10 cellular contexts compared by ENCODE assay signal in genomic region chr6:1619666-1620503, GRCh38.
DNase-seq lines count a peak whose midpoint lies in the region; TF ChIP-seq lines count a peak whose summit lies in the region.
"Had no signal": no experiment of that assay in that cellular context is flagged by ENCODE, and none has a peak within 500 bp of the region (broad histone marks: within the 10 kb centered on the region; RNA-seq: fewer than 3 reads in every experiment).

No MANE protein-coding gene starts in this region.

- H3K36me3 ChIP-seq in adipocyte (ENCODE audit: control insufficient read depth, insufficient read depth, low read length, severe bottlenecking) (no peaks in the 10 kb centered on the region), iPS-20b (ENCODE audit: insufficient read depth, low read depth, low read length) (no peaks in the 10 kb centered on the region), rectal smooth muscle tissue (ENCODE audit: control insufficient read depth, insufficient read depth, low read length) (peaks cover 4% of the 10 kb centered on the region)
- H3K36me3 ChIP-seq: ovary had no signal

- no peaks in the 10 kb centered on the region for H3K4me1 ChIP-seq in adipocyte (ENCODE audit: control insufficient read depth, insufficient read depth, low read length)
- no peaks in the 10 kb centered on the region for H3K4me1 ChIP-seq in iPS-20b (ENCODE audit: insufficient read depth, low read length)
- no peaks in the 10 kb centered on the region for H3K4me1 ChIP-seq in rectal smooth muscle tissue (ENCODE audit: control insufficient read depth, insufficient read depth, low read length)

- TF ChIP-seq CTCF in GM12865 (IDR thresholded peaks at IDR 0.05; ENCODE audit: insufficient read depth, low read depth, low read length, missing control alignments), result no peak

- H3K27ac ChIP-seq in iPS-20b (ENCODE audit: low read length) (no peak overlapping the region), rectal smooth muscle tissue (ENCODE audit: low read depth, low read length) (no peak overlapping the region)
- H3K27ac ChIP-seq: epithelial cell of prostate, ovary had no signal

- H3K27me3 ChIP-seq in adipocyte (replicated peaks; ENCODE audit: control insufficient read depth, insufficient read depth, low read length) (peaks cover 9% of the 10 kb centered on the region), iPS-20b (ENCODE audit: insufficient read depth, low read length) (peaks cover 100% of the 10 kb centered on the region), rectal smooth muscle tissue (ENCODE audit: control insufficient read depth, insufficient read depth, low read length) (peaks cover 22% of the 10 kb centered on the region)
- H3K27me3 ChIP-seq: ovary had no signal

- peak; percentile 25 for DNase-seq in GM12865 (ENCODE audit: low read depth)
- DNase-seq in adipocyte (ENCODE audit: low read depth), result no peak
- no peak for DNase-seq in NCI-H1048 (lab: John Stamatoyannopoulos, UW)
- DNase-seq in NCI-H82 treated with DMSO at 0.1 percent for 48 hours (lab: John Stamatoyannopoulos, UW; ENCODE audit: unreplicated experiment), result no peak
- DNase-seq in NCI-H226, result no peak
- DNase-seq in activated gamma-delta T cell treated with Interleukin-2 at 50 U/mL for 16 hours, result no peak
- DNase-seq: ovary had no signal

- H3K9ac ChIP-seq in adipocyte (ENCODE audit: low read length) (no peak overlapping the region), iPS-20b (ENCODE audit: low read depth, low read length) (no peak overlapping the region), rectal smooth muscle tissue (ENCODE audit: low read length) (no peak overlapping the region)

- H3K9me3 ChIP-seq in adipocyte (ENCODE audit: control insufficient read depth, low read length), result no peaks in the 10 kb centered on the region
- peaks cover 12% of the 10 kb centered on the region; the same call in 1 of the 2 replicates for H3K9me3 ChIP-seq in iPS-20b (ENCODE audit: insufficient read depth, low read depth, low read length)
- H3K9me3 ChIP-seq: ovary had no signal

- H3K4me3 ChIP-seq in GM12865 (ENCODE audit: low read depth, low read length) (no peak overlapping the region), adipocyte (ENCODE audit: low read length) (peak overlapping the region; percentile 54), iPS-20b (ENCODE audit: low read length) (peak overlapping the region; percentile 50; the same call in 1 of the 2 replicates), rectal smooth muscle tissue (ENCODE audit: low read length) (peak overlapping the region; percentile 32)
- H3K4me3 ChIP-seq: ovary had no signal
